ENCODE assay signal across 8 cellular contexts in the genomic region with DNA sequence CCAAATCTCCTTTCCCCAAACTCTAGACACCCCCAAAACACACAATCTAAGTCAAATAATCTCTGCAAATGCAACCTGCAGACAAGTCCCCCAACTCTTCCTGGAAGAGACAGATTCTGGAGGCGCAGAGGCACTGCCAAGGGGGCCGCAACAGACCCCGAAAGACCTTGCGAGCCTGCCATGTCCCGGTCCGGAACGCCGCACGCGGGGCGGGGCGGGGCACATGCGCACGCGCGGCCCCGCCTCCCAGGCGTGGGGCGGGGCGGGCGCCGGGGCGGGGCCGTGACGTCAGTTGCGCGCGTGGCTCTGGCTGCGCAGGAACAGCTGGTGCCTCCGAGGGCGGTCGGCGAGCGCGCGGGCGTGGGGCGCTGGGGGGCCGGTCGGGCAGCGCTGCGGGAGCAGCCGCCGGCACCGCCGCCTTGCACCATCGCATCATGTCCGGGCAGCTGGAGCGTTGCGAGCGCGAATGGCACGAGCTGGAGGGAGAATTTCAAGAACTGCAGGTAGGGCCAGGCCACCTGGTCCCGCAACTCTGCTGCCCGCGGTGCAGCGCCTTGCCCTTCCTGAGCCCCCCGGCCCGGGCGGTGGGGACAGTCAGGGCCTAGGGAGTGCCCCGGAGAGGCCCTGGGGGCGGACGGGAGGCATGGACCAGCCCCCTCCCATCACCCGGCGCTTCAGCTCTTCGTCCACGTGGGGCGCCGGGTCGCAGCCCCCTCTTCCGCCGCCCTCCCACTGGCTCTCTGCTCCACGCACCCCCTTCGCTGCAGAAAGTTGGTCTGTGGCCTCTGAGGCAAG. TPM values are rescaled to one million over a fixed set of nuclear protein-coding genes. Genes with fewer than 3 reads are reported as not detected.
A peak's percentile ranks its signal among the peaks of the same experiment; 100 is the strongest.
DNase-seq lines count a peak whose midpoint lies in the region; ATAC-seq and TF ChIP-seq lines count a peak whose summit lies in the region.

TMEM120B (plus strand) TSS at position 291 of the 795 bp plus-strand sequence; CDS start at position 435, 144 bp downstream.

- ATAC-seq in GM19372 (IDR thresholded peaks at IDR 0.05; ENCODE audit: low read depth, unreplicated experiment) (peak; percentile 82), HG03520 (IDR thresholded peaks at IDR 0.05; ENCODE audit: unreplicated experiment) (peak; percentile 72)
- peak; percentile 96 to 98 for ATAC-seq in natural killer cell treated with Interleukin-12 subunit alpha and Interleukin-12 subunit beta and Interleukin-15 and Interleukin-18, amount 100 ng/mL, for 72 hours

- peak within 1 kb of the TSS; percentile 94 for H3K4me3 Mint-ChIP-seq in natural killer cell treated with Interleukin-12 subunit alpha and Interleukin-12 subunit beta and Interleukin-15 and Interleukin-18, amount 100 ng/mL, for 72 hours
- H3K4me3 Mint-ChIP-seq in stimulated activated naive CD8-positive, alpha-beta T cell treated with anti-CD3 and anti-CD28 coated beads, Interleukin-15, Interleukin-2, amounts not matched to agents 100 ng/mL and 50 ng/mL, for 24 hours: peak within 1 kb of the TSS; percentile 97

- DNase-seq in COR-L47 (lab: John Stamatoyannopoulos, UW): peak; percentile 52
- peak; percentile 67 to 76 for DNase-seq in activated T-helper 1 cell treated with anti-CD3 and anti-CD28 coated beads, Interleukin-2, amount 50 U/mL, for 16 hours (ENCODE audit: low read depth in 1 of 2, low spot score in 1 of 2)
- DNase-seq in fibroblast of peridontal ligament (ENCODE audit: extremely low read depth): peak; percentile 55
- peak; percentile 87 for DNase-seq in natural killer cell treated with Interleukin-12 subunit alpha and Interleukin-12 subunit beta and Interleukin-15 and Interleukin-18, amount 100 ng/mL, for 72 hours (ENCODE audit: low spot score)

- no peaks in the 10 kb centered on the region for H3K27me3 Mint-ChIP-seq in natural killer cell treated with Interleukin-12 subunit alpha and Interleukin-12 subunit beta and Interleukin-15 and Interleukin-18, amount 100 ng/mL, for 72 hours
- no peaks in the 10 kb centered on the region for H3K27me3 Mint-ChIP-seq in stimulated activated naive CD8-positive, alpha-beta T cell treated with anti-CD3 and anti-CD28 coated beads, Interleukin-15, Interleukin-2, amounts not matched to agents 100 ng/mL and 50 ng/mL, for 24 hours

- no peaks in the 10 kb centered on the region for H3K36me3 Mint-ChIP-seq in natural killer cell treated with Interleukin-12 subunit alpha and Interleukin-12 subunit beta and Interleukin-15 and Interleukin-18, amount 100 ng/mL, for 72 hours
- peaks cover 16% of the 10 kb centered on the region for H3K36me3 Mint-ChIP-seq in stimulated activated naive CD8-positive, alpha-beta T cell treated with anti-CD3 and anti-CD28 coated beads, Interleukin-15, Interleukin-2, amounts not matched to agents 100 ng/mL and 50 ng/mL, for 24 hours (ENCODE audit: low read depth)

- no peaks in the 10 kb centered on the region for H3K9me3 Mint-ChIP-seq in natural killer cell treated with Interleukin-12 subunit alpha and Interleukin-12 subunit beta and Interleukin-15 and Interleukin-18, amount 100 ng/mL, for 72 hours
- H3K9me3 Mint-ChIP-seq in stimulated activated naive CD8-positive, alpha-beta T cell treated with anti-CD3 and anti-CD28 coated beads, Interleukin-15, Interleukin-2, amounts not matched to agents 100 ng/mL and 50 ng/mL, for 24 hours: no peaks in the 10 kb centered on the region

- H3K27ac Mint-ChIP-seq in natural killer cell treated with Interleukin-12 subunit alpha and Interleukin-12 subunit beta and Interleukin-15 and Interleukin-18, amount 100 ng/mL, for 72 hours: peak within 1 kb of the TSS; percentile 77 to 80
- peak within 1 kb of the TSS; percentile 87 for H3K27ac Mint-ChIP-seq in stimulated activated naive CD8-positive, alpha-beta T cell treated with anti-CD3 and anti-CD28 coated beads, Interleukin-15, Interleukin-2, amounts not matched to agents 100 ng/mL and 50 ng/mL, for 24 hours

- peaks cover 13 to 17% of the 10 kb centered on the region in 2 donors for H3K4me1 Mint-ChIP-seq in natural killer cell treated with Interleukin-12 subunit alpha and Interleukin-12 subunit beta and Interleukin-15 and Interleukin-18, amount 100 ng/mL, for 72 hours (ENCODE audit: low read depth in 2 of 2)
- H3K4me1 Mint-ChIP-seq in stimulated activated naive CD8-positive, alpha-beta T cell treated with anti-CD3 and anti-CD28 coated beads, Interleukin-15, Interleukin-2, amounts not matched to agents 100 ng/mL and 50 ng/mL, for 24 hours (ENCODE audit: low read depth): peaks cover 22% of the 10 kb centered on the region

TF ChIP-seq in PFSK-1, 5 proteins besides CTCF, POLR2A, EP300 and RAD21:
- TF ChIP-seq FOXP2 (optimal IDR thresholded peaks at IDR 0.05; ENCODE audit: borderline replicate concordance, extremely low read depth, extremely low read length, insufficient read depth) (peak; percentile 35), TAF1 (IDR thresholded peaks at IDR 0.05; ENCODE audit: borderline replicate concordance, insufficient read depth, low read length) (peak; percentile 54; the same call in 1 of the 2 replicates), SIN3A (IDR thresholded peaks at IDR 0.05; ENCODE audit: borderline replicate concordance, insufficient read depth, low read length) (0 out of 2 replicates have a peak, but pooled peaks have one; percentile 30), POLR2AphosphoS5 (IDR thresholded peaks at IDR 0.05; ENCODE audit: low read depth, low read length) (peak; percentile 80; the same call in 1 of the 2 replicates)
- TF ChIP-seq, protein P1, sequence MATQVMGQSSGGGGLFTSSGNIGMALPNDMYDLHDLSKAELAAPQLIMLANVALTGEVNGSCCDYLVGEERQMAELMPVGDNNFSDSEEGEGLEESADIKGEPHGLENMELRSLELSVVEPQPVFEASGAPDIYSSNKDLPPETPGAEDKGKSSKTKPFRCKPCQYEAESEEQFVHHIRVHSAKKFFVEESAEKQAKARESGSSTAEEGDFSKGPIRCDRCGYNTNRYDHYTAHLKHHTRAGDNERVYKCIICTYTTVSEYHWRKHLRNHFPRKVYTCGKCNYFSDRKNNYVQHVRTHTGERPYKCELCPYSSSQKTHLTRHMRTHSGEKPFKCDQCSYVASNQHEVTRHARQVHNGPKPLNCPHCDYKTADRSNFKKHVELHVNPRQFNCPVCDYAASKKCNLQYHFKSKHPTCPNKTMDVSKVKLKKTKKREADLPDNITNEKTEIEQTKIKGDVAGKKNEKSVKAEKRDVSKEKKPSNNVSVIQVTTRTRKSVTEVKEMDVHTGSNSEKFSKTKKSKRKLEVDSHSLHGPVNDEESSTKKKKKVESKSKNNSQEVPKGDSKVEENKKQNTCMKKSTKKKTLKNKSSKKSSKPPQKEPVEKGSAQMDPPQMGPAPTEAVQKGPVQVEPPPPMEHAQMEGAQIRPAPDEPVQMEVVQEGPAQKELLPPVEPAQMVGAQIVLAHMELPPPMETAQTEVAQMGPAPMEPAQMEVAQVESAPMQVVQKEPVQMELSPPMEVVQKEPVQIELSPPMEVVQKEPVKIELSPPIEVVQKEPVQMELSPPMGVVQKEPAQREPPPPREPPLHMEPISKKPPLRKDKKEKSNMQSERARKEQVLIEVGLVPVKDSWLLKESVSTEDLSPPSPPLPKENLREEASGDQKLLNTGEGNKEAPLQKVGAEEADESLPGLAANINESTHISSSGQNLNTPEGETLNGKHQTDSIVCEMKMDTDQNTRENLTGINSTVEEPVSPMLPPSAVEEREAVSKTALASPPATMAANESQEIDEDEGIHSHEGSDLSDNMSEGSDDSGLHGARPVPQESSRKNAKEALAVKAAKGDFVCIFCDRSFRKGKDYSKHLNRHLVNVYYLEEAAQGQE (IDR thresholded peaks at IDR 0.05; ENCODE audit: insufficient read depth in 1 of 2, low read depth in 2 of 2, low read length in 2 of 2): no peak

RNA-seq across cellular contexts. Expression of gene TMEM120B, which starts in this region (rescaled TPM):
- 25.5 TPM for polyA plus RNA-seq in PFSK-1 (2012; ENCODE audit: insufficient read length, low read depth)
- 10 to 100 TPM in 1 of 2 donors, 1 to 10 TPM in 1; 9.7 to 25.9 TPM for total RNA-seq in natural killer cell treated with Interleukin-12 subunit alpha and Interleukin-12 subunit beta and Interleukin-15 and Interleukin-18, amount 100 ng/mL, for 72 hours

Comparison
In these comparisons a context has a peak if more than half of its experiments do, and no peak if none do; other contexts are left out.
1. Peak in every context shown above with its lines: DNase-seq and ATAC-seq.